In the genomic region with DNA sequence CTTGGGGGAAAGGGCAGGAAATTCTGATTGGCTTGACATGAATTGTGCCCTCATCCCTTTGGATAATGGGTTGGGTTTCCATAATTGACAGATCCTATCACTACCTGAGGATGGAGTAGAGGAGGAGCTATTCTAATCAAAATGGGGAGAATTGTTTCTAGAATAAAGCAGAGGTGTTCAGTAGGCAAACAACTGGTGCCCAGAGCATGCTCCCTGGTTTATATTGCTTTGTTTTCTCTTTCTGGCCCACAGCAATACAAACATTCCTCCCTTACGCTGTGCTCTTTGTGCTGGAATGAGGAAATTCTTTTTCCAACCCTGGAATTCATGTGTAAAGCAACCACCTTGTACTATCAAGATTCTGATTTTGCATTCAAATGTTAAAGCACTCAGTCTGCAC, we compare ENCODE assay signal across 25 cellular contexts.
A peak's percentile ranks its signal among the peaks of the same experiment; 100 is the strongest.
DNase-seq lines count a peak whose midpoint lies in the region; ATAC-seq, FAIRE-seq and TF ChIP-seq lines count a peak whose summit lies in the region.
"Had no signal": no experiment of that assay in that cellular context is flagged by ENCODE, and none has a peak within 500 bp of the region (broad histone marks: within the 10 kb centered on the region; RNA-seq: fewer than 3 reads in every experiment).

No MANE protein-coding gene starts in this region.

- no peak overlapping the region for H3K27ac Mint-ChIP-seq in GM23338
- no peak overlapping the region for H3K27ac Mint-ChIP-seq in activated T-cell treated with anti-CD3 and anti-CD28 coated beads, Interleukin-2, amount 50 U/mL, for 72 hours
- H3K27ac Mint-ChIP-seq in activated naive CD8-positive, alpha-beta T cell treated with anti-CD3 and anti-CD28 coated beads, Interleukin-2, amount 50 U/mL, for 24 hours, result no peak overlapping the region
- H3K27ac Mint-ChIP-seq: activated CD4-positive, alpha-beta T cell treated with anti-CD3 and anti-CD28 coated beads for 36 hours; activated naive CD8-positive, alpha-beta T cell treated with anti-CD3 and anti-CD28 coated beads for 36 hours; CD4-positive, CD25-positive, alpha-beta regulatory T cell; dendritic cell treated with granulocyte-macrophage colony-stimulating factor and Interleukin-4, amounts not matched to agents 40 ng/mL and 50 ng/mL, for 4 days; naive thymus-derived CD8-positive, alpha-beta T cell had no signal

- H3K27me3 ChIP-seq in GM23338 (ENCODE audit: insufficient read depth), result no peaks in the 10 kb centered on the region
- no peaks in the 10 kb centered on the region for H3K27me3 ChIP-seq in adipocyte (replicated peaks; ENCODE audit: control insufficient read depth, insufficient read depth, low read length)
- no peaks in the 10 kb centered on the region for H3K27me3 ChIP-seq in pancreas
- H3K27me3 ChIP-seq: cardiac muscle cell had no signal

- in situ Hi-C loops in GM13976 (cut with MboI; ENCODE audit: low sequenced_read_pairs, unreplicated experiment), result no loop called here

- peaks cover 13% of the 10 kb centered on the region for H3K4me1 Mint-ChIP-seq in GM23338
- H3K4me1 Mint-ChIP-seq in activated T-cell treated with anti-CD3 and anti-CD28 coated beads, Interleukin-2, amount 50 U/mL, for 72 hours (ENCODE audit: low read depth), result no peaks in the 10 kb centered on the region
- H3K4me1 Mint-ChIP-seq in activated naive CD8-positive, alpha-beta T cell treated with anti-CD3 and anti-CD28 coated beads, Interleukin-2, amount 50 U/mL, for 24 hours, result no peaks in the 10 kb centered on the region
- H3K4me1 Mint-ChIP-seq: activated CD4-positive, alpha-beta T cell treated with anti-CD3 and anti-CD28 coated beads for 36 hours; activated naive CD8-positive, alpha-beta T cell treated with anti-CD3 and anti-CD28 coated beads for 36 hours; CD4-positive, CD25-positive, alpha-beta regulatory T cell; naive thymus-derived CD8-positive, alpha-beta T cell had no signal

- no peaks in the 10 kb centered on the region for H3K27me3 Mint-ChIP-seq in GM23338 (ENCODE audit: insufficient read depth, low read depth, poor library complexity)
- H3K27me3 Mint-ChIP-seq in activated T-cell treated with anti-CD3 and anti-CD28 coated beads, Interleukin-2, amount 50 U/mL, for 72 hours (ENCODE audit: low read depth), result no peaks in the 10 kb centered on the region
- no peaks in the 10 kb centered on the region for H3K27me3 Mint-ChIP-seq in activated naive CD8-positive, alpha-beta T cell treated with anti-CD3 and anti-CD28 coated beads, Interleukin-2, amount 50 U/mL, for 24 hours
- H3K27me3 Mint-ChIP-seq: activated CD4-positive, alpha-beta T cell treated with anti-CD3 and anti-CD28 coated beads for 36 hours; activated naive CD8-positive, alpha-beta T cell treated with anti-CD3 and anti-CD28 coated beads for 36 hours; CD4-positive, CD25-positive, alpha-beta regulatory T cell; dendritic cell treated with granulocyte-macrophage colony-stimulating factor and Interleukin-4, amounts not matched to agents 40 ng/mL and 50 ng/mL, for 4 days; naive thymus-derived CD8-positive, alpha-beta T cell had no signal

- 39 to 69% methylated on average over 1 of the region's 1 CpG for WGBS in pancreas, 2 donors

- H3K36me3 ChIP-seq in GM23338 (ENCODE audit: insufficient read depth) (no peaks in the 10 kb centered on the region), adipocyte (ENCODE audit: control insufficient read depth, insufficient read depth, low read length, severe bottlenecking) (no peaks in the 10 kb centered on the region), pancreas (no peaks in the 10 kb centered on the region)
- H3K36me3 ChIP-seq: cardiac muscle cell had no signal

- H3K4me2 ChIP-seq in GM23338, result peak overlapping the region; percentile 2; the same call in 1 of the 2 replicates

- H4K20me1 ChIP-seq in GM23338 (replicated peaks; ENCODE audit: insufficient read depth), result no peaks in the 10 kb centered on the region

- no peak overlapping the region for H2AFZ ChIP-seq in GM23338

- no peaks in the 10 kb centered on the region; the same call in 2 of the 3 replicates for H3K9me3 Mint-ChIP-seq in GM23338
- peaks cover 0 to 3% of the 10 kb centered on the region in 2 donors for H3K9me3 Mint-ChIP-seq in activated T-cell treated with anti-CD3 and anti-CD28 coated beads, Interleukin-2, amount 50 U/mL, for 72 hours
- peaks cover 6% of the 10 kb centered on the region for H3K9me3 Mint-ChIP-seq in activated naive CD8-positive, alpha-beta T cell treated with anti-CD3 and anti-CD28 coated beads, Interleukin-2, amount 50 U/mL, for 24 hours
- H3K9me3 Mint-ChIP-seq: activated naive CD8-positive, alpha-beta T cell treated with anti-CD3 and anti-CD28 coated beads for 36 hours; dendritic cell treated with granulocyte-macrophage colony-stimulating factor and Interleukin-4, amounts not matched to agents 40 ng/mL and 50 ng/mL, for 4 days had no signal

- H3K9me3 ChIP-seq in adipocyte (ENCODE audit: control insufficient read depth, low read length) (no peaks in the 10 kb centered on the region), pancreas (no peaks in the 10 kb centered on the region)
- H3K9me3 ChIP-seq: psoas muscle had no signal

- H3K4me3 ChIP-seq in GM23338 (no peak overlapping the region), adipocyte (ENCODE audit: low read length) (no peak overlapping the region), pancreas (no peak overlapping the region)
- H3K4me3 ChIP-seq: cardiac muscle cell, psoas muscle had no signal

- FAIRE-seq in pancreas (lab: Jason Lieb, UNC) (no peak), urothelium cell line (lab: Jason Lieb, UNC) (no peak)
- FAIRE-seq: GM12891, small intestine, TTC549 had no signal

- no peaks in the 10 kb centered on the region for H3K36me3 Mint-ChIP-seq in GM23338 (ENCODE audit: low read depth)
- no peaks in the 10 kb centered on the region for H3K36me3 Mint-ChIP-seq in activated T-cell treated with anti-CD3 and anti-CD28 coated beads, Interleukin-2, amount 50 U/mL, for 72 hours (ENCODE audit: insufficient read depth in 2 of 2)
- no peaks in the 10 kb centered on the region for H3K36me3 Mint-ChIP-seq in activated naive CD8-positive, alpha-beta T cell treated with anti-CD3 and anti-CD28 coated beads, Interleukin-2, amount 50 U/mL, for 24 hours (ENCODE audit: low read depth)
- H3K36me3 Mint-ChIP-seq: activated naive CD8-positive, alpha-beta T cell treated with anti-CD3 and anti-CD28 coated beads for 36 hours; CD4-positive, CD25-positive, alpha-beta regulatory T cell; naive thymus-derived CD8-positive, alpha-beta T cell had no signal

- H3K4me1 ChIP-seq in GM23338 (ENCODE audit: insufficient read depth), result peaks cover 16% of the 10 kb centered on the region
- no peaks in the 10 kb centered on the region for H3K4me1 ChIP-seq in adipocyte (ENCODE audit: control insufficient read depth, insufficient read depth, low read length)
- H3K4me1 ChIP-seq in pancreas, result no peaks in the 10 kb centered on the region
- H3K4me1 ChIP-seq: psoas muscle had no signal

- DNase-seq in GM23338 (ENCODE audit: low spot score) (peak; percentile 30), adipocyte (ENCODE audit: low read depth) (peak; percentile 51), iris pigment epithelial cell (ENCODE audit: low read depth) (peak; percentile 14), pancreas (no peak), urothelium cell line (ENCODE audit: low spot score) (no peak), GM13976 (ENCODE audit: low spot score) (no peak)
- no peak for DNase-seq in activated T-cell treated with anti-CD3 and anti-CD28 coated beads, Interleukin-2, amount 50 U/mL, for 72 hours
- DNase-seq in activated naive CD8-positive, alpha-beta T cell treated with anti-CD3 and anti-CD28 coated beads, Interleukin-2, amount 50 U/mL, for 24 hours, result no peak
- DNase-seq: activated CD4-positive, alpha-beta T cell treated with anti-CD3 and anti-CD28 coated beads for 36 hours; activated naive CD8-positive, alpha-beta T cell treated with anti-CD3 and anti-CD28 coated beads for 36 hours; CD4-positive, CD25-positive, alpha-beta regulatory T cell; HCEC 1CT; islet precursor cell; naive thymus-derived CD8-positive, alpha-beta T cell; NCI-H1048; NCI-H2081 treated with DMSO at 0.1 percent for 48 hours; NCI-H524; psoas muscle; small intestine; stimulated activated CD4-positive, alpha-beta T cell treated with anti-CD3 and anti-CD28 coated beads, Interleukin-2, amount 100 ng/mL, for 48 hours; stimulated activated naive CD4-positive, alpha-beta T cell treated with Interleukin-2 at 50 U/mL for 16 hours had no signal

- ATAC-seq in GM23338, result peak; percentile 59
- ATAC-seq in pancreas, result peak; percentile 34 to 77 (median 68)
- no peak for ATAC-seq in activated T-cell treated with anti-CD3 and anti-CD28 coated beads, Interleukin-2, amount 50 U/mL, for 72 hours (replicated peaks in 1 of 2)
- no peak for ATAC-seq in activated naive CD8-positive, alpha-beta T cell treated with anti-CD3 and anti-CD28 coated beads, Interleukin-2, amount 50 U/mL, for 24 hours
- ATAC-seq: activated CD4-positive, alpha-beta T cell treated with anti-CD3 and anti-CD28 coated beads for 36 hours; naive thymus-derived CD8-positive, alpha-beta T cell; psoas muscle had no signal

- peak overlapping the region; percentile 22; the same call in 1 of the 2 replicates for H3K27ac ChIP-seq in GM23338 (ENCODE audit: low read depth)
- peak overlapping the region in 1 of 4 donors; percentile 34 for H3K27ac ChIP-seq in pancreas
- H3K27ac ChIP-seq: cardiac muscle cell, psoas muscle had no signal

- no peaks in the 10 kb centered on the region for H3F3A ChIP-seq in GM23338 (replicated peaks; ENCODE audit: low read depth)

- intact Hi-C loops in pancreas (cut with DNase I), result no loop called here

- no peak overlapping the region for H3K9ac ChIP-seq in adipocyte (ENCODE audit: low read length)

- no peak overlapping the region for H3K4me3 Mint-ChIP-seq in GM23338
- H3K4me3 Mint-ChIP-seq in activated T-cell treated with anti-CD3 and anti-CD28 coated beads, Interleukin-2, amount 50 U/mL, for 72 hours, result no peak overlapping the region
- H3K4me3 Mint-ChIP-seq in activated naive CD8-positive, alpha-beta T cell treated with anti-CD3 and anti-CD28 coated beads, Interleukin-2, amount 50 U/mL, for 24 hours, result no peak overlapping the region
- H3K4me3 Mint-ChIP-seq: activated CD4-positive, alpha-beta T cell treated with anti-CD3 and anti-CD28 coated beads for 36 hours; activated naive CD8-positive, alpha-beta T cell treated with anti-CD3 and anti-CD28 coated beads for 36 hours; CD4-positive, CD25-positive, alpha-beta regulatory T cell; dendritic cell treated with granulocyte-macrophage colony-stimulating factor and Interleukin-4, amounts not matched to agents 40 ng/mL and 50 ng/mL, for 4 days; naive thymus-derived CD8-positive, alpha-beta T cell had no signal

- H3K79me2 ChIP-seq in GM23338 (replicated peaks; ENCODE audit: insufficient read depth), result no peaks in the 10 kb centered on the region

- TF ChIP-seq CTCF in GM23338 (conservative IDR thresholded peaks at IDR 0.05; ENCODE audit: low read depth in 2 of 2) (no peak), pancreas (IDR thresholded peaks at IDR 0.05) (no peak), GM13976 (IDR thresholded peaks at IDR 0.05; ENCODE audit: borderline replicate concordance, control extremely low read depth, extremely low read depth, insufficient read depth, missing control alignments) (no peak)

- no peaks in the 10 kb centered on the region for H3K9me2 ChIP-seq in GM23338 (ENCODE audit: insufficient read depth)

TF ChIP-seq in GM23338, 12 proteins besides CTCF, POLR2A, EP300 and RAD21 (continues in another document):
- no peak for TF ChIP-seq EZH2 (IDR thresholded peaks at IDR 0.05; ENCODE audit: low read depth, unreplicated experiment)

Comparison
In these comparisons a context has a peak if more than half of its experiments do, and no peak if none do; other contexts are left out.
1. ATAC-seq: peak in GM23338 (single experiment) and pancreas (4 of 4); none in activated T-cell treated with anti-CD3 and anti-CD28 coated beads, Interleukin-2, amount 50 U/mL, for 72 hours (0 of 2) and activated naive CD8-positive, alpha-beta T cell treated with anti-CD3 and anti-CD28 coated beads, Interleukin-2, amount 50 U/mL, for 24 hours (single experiment).
2. DNase-seq: peak in GM23338 (single experiment), adipocyte (single experiment) and iris pigment epithelial cell (single experiment); none in pancreas (0 of 6), activated T-cell treated with anti-CD3 and anti-CD28 coated beads, Interleukin-2, amount 50 U/mL, for 72 hours (0 of 2), urothelium cell line (single experiment), GM13976 (single experiment) and activated naive CD8-positive, alpha-beta T cell treated with anti-CD3 and anti-CD28 coated beads, Interleukin-2, amount 50 U/mL, for 24 hours (single experiment).